Comparison of ENCODE assay signal across 1 cellular context in the genomic region with DNA sequence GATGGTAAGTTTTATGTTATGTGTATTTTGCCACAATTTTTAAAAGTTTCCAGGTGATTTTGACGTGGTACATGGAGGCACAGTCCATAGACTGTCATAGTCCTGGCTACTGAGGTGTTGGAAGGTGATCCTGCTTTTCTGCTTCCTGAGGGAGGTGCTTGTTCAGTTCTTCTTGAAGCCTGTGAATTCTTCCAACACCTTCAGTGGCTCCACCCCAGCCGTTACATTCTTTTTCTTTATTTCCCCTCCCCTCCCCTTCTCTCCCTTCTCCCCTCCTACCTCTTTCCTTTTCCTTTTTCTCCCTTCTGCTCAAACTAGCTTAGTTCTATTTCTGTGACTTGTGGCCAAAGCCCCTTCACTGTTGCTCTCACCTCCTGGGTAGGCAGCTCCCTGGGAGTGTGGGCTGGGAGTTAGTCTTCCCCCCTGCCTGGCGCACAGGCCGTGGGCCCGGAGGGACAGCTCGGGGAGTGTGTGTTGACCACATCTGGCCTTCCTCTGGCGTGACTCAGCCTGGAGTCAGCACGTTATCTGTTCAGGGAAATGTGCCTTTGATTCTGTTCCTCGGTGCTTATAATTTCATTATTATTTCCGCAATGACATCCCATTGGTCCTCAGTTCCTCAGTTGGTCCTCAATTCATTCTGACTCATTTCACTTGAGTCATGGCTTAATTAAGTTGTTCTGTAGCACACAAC.
TF ChIP-seq lines count a peak whose summit lies in the region.

No MANE protein-coding gene starts in this region.

TF ChIP-seq in K562, 482 proteins besides CTCF, POLR2A, EP300 and RAD21 (continued from another document):
- TF ChIP-seq, protein P1, sequence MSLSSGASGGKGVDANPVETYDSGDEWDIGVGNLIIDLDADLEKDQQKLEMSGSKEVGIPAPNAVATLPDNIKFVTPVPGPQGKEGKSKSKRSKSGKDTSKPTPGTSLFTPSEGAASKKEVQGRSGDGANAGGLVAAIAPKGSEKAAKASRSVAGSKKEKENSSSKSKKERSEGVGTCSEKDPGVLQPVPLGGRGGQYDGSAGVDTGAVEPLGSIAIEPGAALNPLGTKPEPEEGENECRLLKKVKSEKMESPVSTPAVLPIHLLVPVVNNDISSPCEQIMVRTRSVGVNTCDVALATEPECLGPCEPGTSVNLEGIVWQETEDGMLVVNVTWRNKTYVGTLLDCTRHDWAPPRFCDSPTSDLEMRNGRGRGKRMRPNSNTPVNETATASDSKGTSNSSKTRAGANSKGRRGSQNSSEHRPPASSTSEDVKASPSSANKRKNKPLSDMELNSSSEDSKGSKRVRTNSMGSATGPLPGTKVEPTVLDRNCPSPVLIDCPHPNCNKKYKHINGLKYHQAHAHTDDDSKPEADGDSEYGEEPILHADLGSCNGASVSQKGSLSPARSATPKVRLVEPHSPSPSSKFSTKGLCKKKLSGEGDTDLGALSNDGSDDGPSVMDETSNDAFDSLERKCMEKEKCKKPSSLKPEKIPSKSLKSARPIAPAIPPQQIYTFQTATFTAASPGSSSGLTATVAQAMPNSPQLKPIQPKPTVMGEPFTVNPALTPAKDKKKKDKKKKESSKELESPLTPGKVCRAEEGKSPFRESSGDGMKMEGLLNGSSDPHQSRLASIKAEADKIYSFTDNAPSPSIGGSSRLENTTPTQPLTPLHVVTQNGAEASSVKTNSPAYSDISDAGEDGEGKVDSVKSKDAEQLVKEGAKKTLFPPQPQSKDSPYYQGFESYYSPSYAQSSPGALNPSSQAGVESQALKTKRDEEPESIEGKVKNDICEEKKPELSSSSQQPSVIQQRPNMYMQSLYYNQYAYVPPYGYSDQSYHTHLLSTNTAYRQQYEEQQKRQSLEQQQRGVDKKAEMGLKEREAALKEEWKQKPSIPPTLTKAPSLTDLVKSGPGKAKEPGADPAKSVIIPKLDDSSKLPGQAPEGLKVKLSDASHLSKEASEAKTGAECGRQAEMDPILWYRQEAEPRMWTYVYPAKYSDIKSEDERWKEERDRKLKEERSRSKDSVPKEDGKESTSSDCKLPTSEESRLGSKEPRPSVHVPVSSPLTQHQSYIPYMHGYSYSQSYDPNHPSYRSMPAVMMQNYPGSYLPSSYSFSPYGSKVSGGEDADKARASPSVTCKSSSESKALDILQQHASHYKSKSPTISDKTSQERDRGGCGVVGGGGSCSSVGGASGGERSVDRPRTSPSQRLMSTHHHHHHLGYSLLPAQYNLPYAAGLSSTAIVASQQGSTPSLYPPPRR (CRISPR knock-in tag; IDR thresholded peaks at IDR 0.05; ENCODE audit: borderline replicate concordance): no peak
- peak; percentile 67 for TF ChIP-seq ATF3 (IDR thresholded peaks at IDR 0.05)
- TF ChIP-seq ATF3 (CRISPR knock-in tag; conservative IDR thresholded peaks at IDR 0.05): no peak
- peak; percentile 36 for TF ChIP-seq FOS (IDR thresholded peaks at IDR 0.05; ENCODE audit: extremely low read depth, insufficient read length)
- TF ChIP-seq RBM14 (IDR thresholded peaks at IDR 0.05; ENCODE audit: borderline replicate concordance, insufficient read depth, low read depth, low read length): no peak
- 0 out of 2 replicates have a peak, but pooled peaks have one; percentile 45 for TF ChIP-seq DPF2 (IDR thresholded peaks at IDR 0.05)
- TF ChIP-seq KDM1A (IDR thresholded peaks at IDR 0.05): no peak
- TF ChIP-seq POLR2AphosphoS2 (IDR thresholded peaks at IDR 0.05; ENCODE audit: low read length): no peak
- no peak for TF ChIP-seq NCOA4 (IDR thresholded peaks at IDR 0.05; ENCODE audit: partially characterized antibody)
- peak; percentile 47; the same call in 1 of the 2 replicates for TF ChIP-seq JUN (IDR thresholded peaks at IDR 0.05; ENCODE audit: borderline replicate concordance, low read depth, low read length)
- no peak for TF ChIP-seq JUN (CRISPR knock-in tag; IDR thresholded peaks at IDR 0.05; ENCODE audit: borderline replicate concordance)
- no peak for TF ChIP-seq NCOA1 (IDR thresholded peaks at IDR 0.05; ENCODE audit: low read depth)
- TF ChIP-seq THRAP3 (IDR thresholded peaks at IDR 0.05; ENCODE audit: borderline replicate concordance): no peak
- no peak for TF ChIP-seq MTF1 (CRISPR knock-in tag; IDR thresholded peaks at IDR 0.05; ENCODE audit: borderline replicate concordance)
- no peak for TF ChIP-seq TAF9B (IDR thresholded peaks at IDR 0.05; ENCODE audit: partially characterized antibody)
- TF ChIP-seq MEIS2 (IDR thresholded peaks at IDR 0.05; ENCODE audit: partially characterized antibody): no peak
- TF ChIP-seq ESRRB (CRISPR knock-in tag; IDR thresholded peaks at IDR 0.05; ENCODE audit: borderline replicate concordance): no peak
- no peak for TF ChIP-seq COPS2 (conservative IDR thresholded peaks at IDR 0.05)
- TF ChIP-seq, protein P2, sequence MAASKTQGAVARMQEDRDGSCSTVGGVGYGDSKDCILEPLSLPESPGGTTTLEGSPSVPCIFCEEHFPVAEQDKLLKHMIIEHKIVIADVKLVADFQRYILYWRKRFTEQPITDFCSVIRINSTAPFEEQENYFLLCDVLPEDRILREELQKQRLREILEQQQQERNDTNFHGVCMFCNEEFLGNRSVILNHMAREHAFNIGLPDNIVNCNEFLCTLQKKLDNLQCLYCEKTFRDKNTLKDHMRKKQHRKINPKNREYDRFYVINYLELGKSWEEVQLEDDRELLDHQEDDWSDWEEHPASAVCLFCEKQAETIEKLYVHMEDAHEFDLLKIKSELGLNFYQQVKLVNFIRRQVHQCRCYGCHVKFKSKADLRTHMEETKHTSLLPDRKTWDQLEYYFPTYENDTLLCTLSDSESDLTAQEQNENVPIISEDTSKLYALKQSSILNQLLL (CRISPR knock-in tag; IDR thresholded peaks at IDR 0.05; ENCODE audit: borderline replicate concordance): no peak
- TF ChIP-seq, protein P3, sequence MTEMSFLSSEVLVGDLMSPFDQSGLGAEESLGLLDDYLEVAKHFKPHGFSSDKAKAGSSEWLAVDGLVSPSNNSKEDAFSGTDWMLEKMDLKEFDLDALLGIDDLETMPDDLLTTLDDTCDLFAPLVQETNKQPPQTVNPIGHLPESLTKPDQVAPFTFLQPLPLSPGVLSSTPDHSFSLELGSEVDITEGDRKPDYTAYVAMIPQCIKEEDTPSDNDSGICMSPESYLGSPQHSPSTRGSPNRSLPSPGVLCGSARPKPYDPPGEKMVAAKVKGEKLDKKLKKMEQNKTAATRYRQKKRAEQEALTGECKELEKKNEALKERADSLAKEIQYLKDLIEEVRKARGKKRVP (CRISPR knock-in tag; IDR thresholded peaks at IDR 0.05): no peak
- TF ChIP-seq SRF (CRISPR knock-in tag; IDR thresholded peaks at IDR 0.05): peak in 1 of 2 experiments; percentile 59; a peak in 1 of 4 replicates
- no peak for TF ChIP-seq ZNF76 (CRISPR knock-in tag; IDR thresholded peaks at IDR 0.05; ENCODE audit: borderline replicate concordance)
- no peak for TF ChIP-seq GATA2 (CRISPR knock-in tag; IDR thresholded peaks at IDR 0.05)
- TF ChIP-seq OTX1 (CRISPR knock-in tag; IDR thresholded peaks at IDR 0.05): no peak
- no peak for TF ChIP-seq FOXA3 (CRISPR knock-in tag; conservative IDR thresholded peaks at IDR 0.05 in 1 of 2, IDR thresholded peaks at IDR 0.05 in 1 of 2)
- TF ChIP-seq FOXA1 (IDR thresholded peaks at IDR 0.05; ENCODE audit: borderline replicate concordance): no peak
- TF ChIP-seq TEAD4 (IDR thresholded peaks at IDR 0.05; ENCODE audit: low read length): no peak
- TF ChIP-seq TEAD4 (CRISPR knock-in tag; IDR thresholded peaks at IDR 0.05; ENCODE audit: borderline replicate concordance): no peak
- TF ChIP-seq FOSL1 (tag; conservative IDR thresholded peaks at IDR 0.05): peak; percentile 97
- no peak for TF ChIP-seq BACH1 (tag; IDR thresholded peaks at IDR 0.05)
- TF ChIP-seq MCM2 (IDR thresholded peaks at IDR 0.05; ENCODE audit: low read depth): no peak
- TF ChIP-seq, protein P4, sequence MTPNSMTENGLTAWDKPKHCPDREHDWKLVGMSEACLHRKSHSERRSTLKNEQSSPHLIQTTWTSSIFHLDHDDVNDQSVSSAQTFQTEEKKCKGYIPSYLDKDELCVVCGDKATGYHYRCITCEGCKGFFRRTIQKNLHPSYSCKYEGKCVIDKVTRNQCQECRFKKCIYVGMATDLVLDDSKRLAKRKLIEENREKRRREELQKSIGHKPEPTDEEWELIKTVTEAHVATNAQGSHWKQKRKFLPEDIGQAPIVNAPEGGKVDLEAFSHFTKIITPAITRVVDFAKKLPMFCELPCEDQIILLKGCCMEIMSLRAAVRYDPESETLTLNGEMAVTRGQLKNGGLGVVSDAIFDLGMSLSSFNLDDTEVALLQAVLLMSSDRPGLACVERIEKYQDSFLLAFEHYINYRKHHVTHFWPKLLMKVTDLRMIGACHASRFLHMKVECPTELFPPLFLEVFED (CRISPR knock-in tag; conservative IDR thresholded peaks at IDR 0.05): 0 out of 2 replicates have a peak, but pooled peaks have one; percentile 25
- TF ChIP-seq KHSRP (IDR thresholded peaks at IDR 0.05): no peak
- TF ChIP-seq, protein P5, sequence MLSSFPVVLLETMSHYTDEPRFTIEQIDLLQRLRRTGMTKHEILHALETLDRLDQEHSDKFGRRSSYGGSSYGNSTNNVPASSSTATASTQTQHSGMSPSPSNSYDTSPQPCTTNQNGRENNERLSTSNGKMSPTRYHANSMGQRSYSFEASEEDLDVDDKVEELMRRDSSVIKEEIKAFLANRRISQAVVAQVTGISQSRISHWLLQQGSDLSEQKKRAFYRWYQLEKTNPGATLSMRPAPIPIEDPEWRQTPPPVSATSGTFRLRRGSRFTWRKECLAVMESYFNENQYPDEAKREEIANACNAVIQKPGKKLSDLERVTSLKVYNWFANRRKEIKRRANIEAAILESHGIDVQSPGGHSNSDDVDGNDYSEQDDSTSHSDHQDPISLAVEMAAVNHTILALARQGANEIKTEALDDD (IDR thresholded peaks at IDR 0.05): no peak
- TF ChIP-seq GTF2E2 (tag; IDR thresholded peaks at IDR 0.05): no peak
- TF ChIP-seq RAD51 (IDR thresholded peaks at IDR 0.05; ENCODE audit: borderline replicate concordance, low read depth): no peak
- no peak for TF ChIP-seq PHF20 (IDR thresholded peaks at IDR 0.05; ENCODE audit: partially characterized antibody)
- TF ChIP-seq, protein P6, sequence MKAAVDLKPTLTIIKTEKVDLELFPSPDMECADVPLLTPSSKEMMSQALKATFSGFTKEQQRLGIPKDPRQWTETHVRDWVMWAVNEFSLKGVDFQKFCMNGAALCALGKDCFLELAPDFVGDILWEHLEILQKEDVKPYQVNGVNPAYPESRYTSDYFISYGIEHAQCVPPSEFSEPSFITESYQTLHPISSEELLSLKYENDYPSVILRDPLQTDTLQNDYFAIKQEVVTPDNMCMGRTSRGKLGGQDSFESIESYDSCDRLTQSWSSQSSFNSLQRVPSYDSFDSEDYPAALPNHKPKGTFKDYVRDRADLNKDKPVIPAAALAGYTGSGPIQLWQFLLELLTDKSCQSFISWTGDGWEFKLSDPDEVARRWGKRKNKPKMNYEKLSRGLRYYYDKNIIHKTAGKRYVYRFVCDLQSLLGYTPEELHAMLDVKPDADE (conservative IDR thresholded peaks at IDR 0.05; ENCODE audit: control insufficient read depth, low read depth, low read length): no peak
- no peak for TF ChIP-seq E2F3 (CRISPR knock-in tag; IDR thresholded peaks at IDR 0.05)
- TF ChIP-seq MBD2 (IDR thresholded peaks at IDR 0.05; ENCODE audit: borderline replicate concordance, low read depth): no peak
- TF ChIP-seq NCOA2 (IDR thresholded peaks at IDR 0.05; ENCODE audit: partially characterized antibody in 2 of 2): no peak
- no peak for TF ChIP-seq STAT5A (IDR thresholded peaks at IDR 0.05; ENCODE audit: borderline replicate concordance, low read length)
- no peak for TF ChIP-seq HSF4 (CRISPR knock-in tag; IDR thresholded peaks at IDR 0.05; ENCODE audit: borderline replicate concordance)
- no peak for TF ChIP-seq KAT8 (IDR thresholded peaks at IDR 0.05; ENCODE audit: low read depth)
- TF ChIP-seq FOXM1 (IDR thresholded peaks at IDR 0.05; ENCODE audit: low read depth): no peak
- no peak for TF ChIP-seq FOXM1 (CRISPR knock-in tag; IDR thresholded peaks at IDR 0.05; ENCODE audit: low read depth)
- peak; percentile 35; the same call in 1 of the 2 replicates for TF ChIP-seq BHLHE40 (IDR thresholded peaks at IDR 0.05; ENCODE audit: low read length)
- TF ChIP-seq CTBP1 (IDR thresholded peaks at IDR 0.05; ENCODE audit: borderline replicate concordance): no peak
- TF ChIP-seq SMC3 (conservative IDR thresholded peaks at IDR 0.05; ENCODE audit: insufficient read depth, low read depth, low read length): no peak
- TF ChIP-seq ZNF780A (CRISPR knock-in tag; IDR thresholded peaks at IDR 0.05): no peak
- no peak for TF ChIP-seq HMG20A (CRISPR knock-in tag; conservative IDR thresholded peaks at IDR 0.05)
- TF ChIP-seq ZNF197 (CRISPR knock-in tag; IDR thresholded peaks at IDR 0.05; ENCODE audit: low read depth): no peak
- TF ChIP-seq CREB3 (tag; conservative IDR thresholded peaks at IDR 0.05; ENCODE audit: low read depth): no peak
- peak; percentile 75; the same call in 1 of the 2 replicates for TF ChIP-seq JUND (IDR thresholded peaks at IDR 0.05; ENCODE audit: borderline replicate concordance, low read depth, low read length)
- TF ChIP-seq JUND (tag; IDR thresholded peaks at IDR 0.05; ENCODE audit: borderline replicate concordance, low read depth, low read length): peak; percentile 65; the same call in 1 of the 3 replicates
- no peak for TF ChIP-seq FIP1L1 (IDR thresholded peaks at IDR 0.05; ENCODE audit: low read depth, low read length, poor library complexity, severe bottlenecking)
- TF ChIP-seq ZBTB2 (IDR thresholded peaks at IDR 0.05): no peak
- TF ChIP-seq SMARCA4 (IDR thresholded peaks at IDR 0.05): peak; percentile 45; the same call in 1 of the 2 replicates
- TF ChIP-seq ZNF232 (CRISPR knock-in tag; IDR thresholded peaks at IDR 0.05): no peak
- TF ChIP-seq CHD2 (IDR thresholded peaks at IDR 0.05; ENCODE audit: low read depth, low read length): no peak
